ENCODE assay signal across 8 cellular contexts in genomic region chr12:57896437-57897201, GRCh38. TPM values are rescaled to one million over a fixed set of nuclear protein-coding genes. Genes with fewer than 3 reads are reported as not detected.
A peak's percentile ranks its signal among the peaks of the same experiment; 100 is the strongest.
DNase-seq lines count a peak whose midpoint lies in the region; ATAC-seq and TF ChIP-seq lines count a peak whose summit lies in the region.

No MANE protein-coding gene starts in this region.

- H2BK120ac ChIP-seq in mesendoderm (ENCODE audit: low read depth, low read length): peak overlapping the region; percentile 73

- H3K23ac ChIP-seq in mesendoderm (ENCODE audit: low read length): no peak overlapping the region

- H3K9ac ChIP-seq in HUES64 (ENCODE audit: low read depth, low read length) (peak overlapping the region; percentile 72), mesendoderm (ENCODE audit: low read length) (peak overlapping the region; percentile 80)

- no peaks in the 10 kb centered on the region for H3K27me3 ChIP-seq in CD4-positive, CD25-positive, alpha-beta regulatory T cell (ENCODE audit: control insufficient read depth, insufficient read depth, low read length)
- peaks cover 12% of the 10 kb centered on the region for H3K27me3 ChIP-seq in HUES64 (ENCODE audit: insufficient read depth, low read length)
- no peaks in the 10 kb centered on the region for H3K27me3 ChIP-seq in mesendoderm (ENCODE audit: insufficient read depth, low read length, poor library complexity)
- no peaks in the 10 kb centered on the region for H3K27me3 ChIP-seq in thoracic aorta (replicated peaks; ENCODE audit: insufficient read depth)

- H2AK5ac ChIP-seq in mesendoderm (ENCODE audit: low read length): no peak overlapping the region

- peaks cover 12 to 52% (median 38%) of the 10 kb centered on the region in 4 donors for H3K4me1 Mint-ChIP-seq in CD4-positive, CD25-positive, alpha-beta regulatory T cell

- H3K79me2 ChIP-seq in mesendoderm (ENCODE audit: control insufficient read depth, insufficient read depth, low read length): no peaks in the 10 kb centered on the region

- H3K79me1 ChIP-seq in mesendoderm (ENCODE audit: low read length): no peaks in the 10 kb centered on the region

- H3K36me3 Mint-ChIP-seq in CD4-positive, CD25-positive, alpha-beta regulatory T cell: no peaks in the 10 kb centered on the region

- peak overlapping the region; percentile 85 for H3K56ac ChIP-seq in mesendoderm (ENCODE audit: low read length)

- ATAC-seq in CD4-positive, CD25-positive, alpha-beta regulatory T cell (ENCODE audit: low read depth in 2 of 2): no peak
- peak; percentile 37 for ATAC-seq in thoracic aorta (ENCODE audit: insufficient number of reproducible peaks, low FRiP score, low read depth)

- DNase-seq in CD4-positive, CD25-positive, alpha-beta regulatory T cell: peak in 1 of 3 donors; percentile 15
- DNase-seq in epithelial cell of esophagus (ENCODE audit: low read depth) (peak; percentile 34), mesendoderm (peak; percentile 70), thoracic aorta (ENCODE audit: low spot score) (no peak), NCI-H226 (no peak), HPDE6-E6E7 (ENCODE audit: extremely low spot score) (no peak)

- H3K27ac Mint-ChIP-seq in CD4-positive, CD25-positive, alpha-beta regulatory T cell: peak overlapping the region; percentile 95 to 99 (median 98)

- WGBS in HUES64: 2% methylated on average over 53 of the region's 54 CpGs
- WGBS in mesendoderm (ENCODE audit: extremely low coverage, insufficient coverage, low lambda C conversion rate): no CpG with 5 or more reads among the region's 54 CpGs

- no peaks in the 10 kb centered on the region for H3K9me3 Mint-ChIP-seq in CD4-positive, CD25-positive, alpha-beta regulatory T cell

- H2BK15ac ChIP-seq in mesendoderm (replicated peaks; ENCODE audit: low read depth): peak overlapping the region; percentile 87

- H3K4me3 Mint-ChIP-seq in CD4-positive, CD25-positive, alpha-beta regulatory T cell: peak overlapping the region; percentile 61 to 86 (median 83)

- peak overlapping the region; percentile 84 for H3K4me2 ChIP-seq in mesendoderm (ENCODE audit: low read length)

- no peak overlapping the region for H4K5ac ChIP-seq in mesendoderm (ENCODE audit: low read length)

- peaks cover 50% of the 10 kb centered on the region for H3K4me1 ChIP-seq in CD4-positive, CD25-positive, alpha-beta regulatory T cell (ENCODE audit: control insufficient read depth, insufficient read depth, low read length, poor library complexity, severe bottlenecking)
- H3K4me1 ChIP-seq in HUES64 (ENCODE audit: insufficient read depth, low read length) (peaks cover 25% of the 10 kb centered on the region), mesendoderm (ENCODE audit: control insufficient read depth, low read depth, low read length) (peaks cover 4% of the 10 kb centered on the region), thoracic aorta (ENCODE audit: control insufficient read depth in 1 of 2, low read depth in 2 of 2) (peaks cover 68 to 83% of the 10 kb centered on the region in 2 donors)

- TF ChIP-seq CTCF in WI38 (IDR thresholded peaks at IDR 0.05; ENCODE audit: low read depth, low read length) (no peak), epithelial cell of esophagus (IDR thresholded peaks at IDR 0.05; ENCODE audit: insufficient read depth, low read depth, low read length, missing control alignments) (peak; percentile 23), thoracic aorta (IDR thresholded peaks at IDR 0.05) (no peak)

- peak overlapping the region; percentile 61 for H3K27ac ChIP-seq in CD4-positive, CD25-positive, alpha-beta regulatory T cell (ENCODE audit: insufficient read depth, low read length, poor library complexity, severe bottlenecking)
- H3K27ac ChIP-seq in HUES64 (ENCODE audit: low read depth, low read length): no peak overlapping the region
- no peak overlapping the region for H3K27ac ChIP-seq in mesendoderm (ENCODE audit: low read depth, low read length)
- peak overlapping the region; percentile 98 for H3K27ac ChIP-seq in thoracic aorta

- no peaks in the 10 kb centered on the region for H3K36me3 ChIP-seq in CD4-positive, CD25-positive, alpha-beta regulatory T cell (ENCODE audit: control insufficient read depth, insufficient read depth, low read length)
- no peaks in the 10 kb centered on the region for H3K36me3 ChIP-seq in HUES64 (ENCODE audit: insufficient read depth, low read length)
- H3K36me3 ChIP-seq in mesendoderm (ENCODE audit: control insufficient read depth, insufficient read depth, low read length): no peaks in the 10 kb centered on the region
- no peaks in the 10 kb centered on the region for H3K36me3 ChIP-seq in thoracic aorta

- no peak overlapping the region for H2BK5ac ChIP-seq in mesendoderm (ENCODE audit: low read length)

- no peaks in the 10 kb centered on the region for H3K27me3 Mint-ChIP-seq in CD4-positive, CD25-positive, alpha-beta regulatory T cell

- H4K8ac ChIP-seq in mesendoderm (ENCODE audit: low read depth, low read length): peak overlapping the region; percentile 96

- no peaks in the 10 kb centered on the region for H3K9me3 ChIP-seq in CD4-positive, CD25-positive, alpha-beta regulatory T cell (ENCODE audit: control insufficient read depth in 2 of 2, low read length in 2 of 2)
- H3K9me3 ChIP-seq in HUES64 (ENCODE audit: insufficient read depth, low read depth, low read length) (no peaks in the 10 kb centered on the region), thoracic aorta (no peaks in the 10 kb centered on the region)

- peak overlapping the region; percentile 72 for H3K4ac ChIP-seq in mesendoderm (ENCODE audit: low read depth, low read length)

- H3K18ac ChIP-seq in mesendoderm (ENCODE audit: low read length): peak overlapping the region; percentile 97

- peak overlapping the region; percentile 62 for H3K4me3 ChIP-seq in CD4-positive, CD25-positive, alpha-beta regulatory T cell (ENCODE audit: low read depth, low read length)
- H3K4me3 ChIP-seq in HUES64 (ENCODE audit: low read length) (peak overlapping the region; percentile 58), WI38 (ENCODE audit: low read depth, low read length) (peak overlapping the region; percentile 53), epithelial cell of esophagus (ENCODE audit: low read length) (peak overlapping the region; percentile 49), mesendoderm (ENCODE audit: low read length) (peak overlapping the region; percentile 44), thoracic aorta (peak overlapping the region; percentile 85)

RNA-seq across cellular contexts. Expression of gene ATP23, which starts 44.7 kb away (rescaled TPM):
- total RNA-seq in CD4-positive, CD25-positive, alpha-beta regulatory T cell: 4.8 TPM
- polyA plus RNA-seq in CD4-positive, CD25-positive, alpha-beta regulatory T cell: 10 to 100 TPM; 16.2 to 40.7 (median 26.1) TPM
- polyA plus RNA-seq in HUES64 (2013, experiment 1 of 2): 8.5 TPM
- 10.0 TPM for polyA plus RNA-seq in HUES64 (2013, experiment 2 of 2)
- polyA plus RNA-seq in mesendoderm (2013, experiment 1 of 2): 10.9 TPM
- polyA plus RNA-seq in mesendoderm (2013, experiment 2 of 2): 10.4 TPM
- total RNA-seq in thoracic aorta: 1 to 10 TPM; 4.4 to 7.4 TPM

RNA-seq across cellular contexts. Expression of gene CTDSP2, which starts 50.1 kb away (rescaled TPM):
- 121 TPM for total RNA-seq in CD4-positive, CD25-positive, alpha-beta regulatory T cell
- polyA plus RNA-seq in CD4-positive, CD25-positive, alpha-beta regulatory T cell: 10 to 100 TPM; 45.7 to 54.4 (median 52.5) TPM
- polyA plus RNA-seq in HUES64 (2013, experiment 1 of 2): 54.8 TPM
- polyA plus RNA-seq in HUES64 (2013, experiment 2 of 2): 65.4 TPM
- polyA plus RNA-seq in mesendoderm (2013, experiment 1 of 2): 49.3 TPM
- 49.4 TPM for polyA plus RNA-seq in mesendoderm (2013, experiment 2 of 2)
- total RNA-seq in thoracic aorta: 100 to 1,000 TPM; 170 to 222 TPM

Comparison
In these comparisons a context has a peak if more than half of its experiments do, and no peak if none do; other contexts are left out.
1. DNase-seq: peak in epithelial cell of esophagus (single experiment) and mesendoderm (single experiment); none in thoracic aorta (single experiment), NCI-H226 (single experiment) and HPDE6-E6E7 (single experiment).
2. H3K27ac ChIP-seq: peak in CD4-positive, CD25-positive, alpha-beta regulatory T cell (single experiment) and thoracic aorta (2 of 2); none in HUES64 (single experiment) and mesendoderm (single experiment).
3. Peak in every context shown above with its lines, with median percentiles within 50 percentile points of each other: H3K4me3 ChIP-seq.